9 cellular contexts compared by ENCODE assay signal in the genomic region with DNA sequence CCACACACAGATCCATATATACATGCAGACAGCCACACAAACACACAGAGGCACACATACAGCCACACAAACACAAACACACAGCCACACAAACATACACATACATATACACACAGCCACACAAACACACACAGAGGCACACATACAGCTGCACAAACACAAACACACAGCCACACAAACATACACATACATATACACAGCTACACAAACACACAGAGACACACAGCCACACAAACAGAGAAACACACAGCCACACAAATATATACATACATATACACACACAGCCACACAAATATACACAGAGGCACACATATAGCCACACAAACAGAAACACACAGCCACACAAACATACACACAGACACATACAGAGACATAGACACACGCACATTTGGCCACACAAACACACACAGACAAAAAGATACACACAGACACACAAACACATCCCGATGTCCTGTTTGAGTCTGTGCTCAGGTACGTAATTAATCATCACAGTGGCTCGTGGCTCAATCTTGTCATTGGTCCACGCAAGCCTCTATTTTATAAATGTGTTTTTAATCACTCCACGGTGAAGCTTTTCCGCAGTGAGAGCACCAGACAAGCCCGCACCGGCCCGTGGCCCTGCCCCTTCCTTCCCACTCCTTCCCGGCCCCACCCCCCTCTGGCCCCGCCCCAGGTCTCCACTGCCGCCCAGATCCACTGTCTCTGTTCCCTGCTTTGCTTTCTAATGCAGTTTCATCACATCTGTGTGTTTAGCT.
DNase-seq lines count a peak whose midpoint lies in the region; ATAC-seq lines count a peak whose summit lies in the region.
"Had no signal": no experiment of that assay in that cellular context is flagged by ENCODE, and none has a peak within 500 bp of the region (broad histone marks: within the 10 kb centered on the region; RNA-seq: fewer than 3 reads in every experiment).

No MANE protein-coding gene starts in this region.

- no peak for ATAC-seq in HG02970 (IDR thresholded peaks at IDR 0.05; ENCODE audit: low FRiP score, unreplicated experiment)
- ATAC-seq in HG02885 (IDR thresholded peaks at IDR 0.05; ENCODE audit: poor library complexity, unreplicated experiment), result no peak
- ATAC-seq: HCT116 had no signal

- in situ Hi-C loops in ACHN (cut with HindIII; ENCODE audit: low pct_ligation_motif_present, low pct_unique_long_range_greater_than_20kb, low sequenced_read_pairs), result no loop called here

- peak; percentile 47 for DNase-seq in ACHN
- DNase-seq in GM04504 (ENCODE audit: low read depth), result peak; percentile 18
- DNase-seq in amniotic epithelial cell (ENCODE audit: low read depth), result peak; percentile 57
- peak; percentile 49 for DNase-seq in iris pigment epithelial cell (ENCODE audit: low read depth)
- DNase-seq in retina, result no peak
- no peak for DNase-seq in NCI-H1930 (lab: John Stamatoyannopoulos, UW)

Comparison
In these comparisons a context has a peak if more than half of its experiments do, and no peak if none do; other contexts are left out.
1. DNase-seq: peak in ACHN (single experiment), GM04504 (single experiment), amniotic epithelial cell (single experiment) and iris pigment epithelial cell (single experiment); none in retina (single experiment) and NCI-H1930 (0 of 2).